ENCODE assay signal across 8 cellular contexts in genomic region chr15:68553994-68554715, GRCh38. TPM values are rescaled to one million over a fixed set of nuclear protein-coding genes. Genes with fewer than 3 reads are reported as not detected.
A peak's percentile ranks its signal among the peaks of the same experiment; 100 is the strongest.
DNase-seq lines count a peak whose midpoint lies in the region; ATAC-seq and TF ChIP-seq lines count a peak whose summit lies in the region.

No MANE protein-coding gene starts in this region.

- no peak overlapping the region for H3K27ac ChIP-seq in RWPE2 (ENCODE audit: poor library complexity, severe bottlenecking)

- no peaks in the 10 kb centered on the region for H3K9me3 ChIP-seq in RWPE2 (ENCODE audit: severe bottlenecking)

- H3K36me3 ChIP-seq in RWPE2 (ENCODE audit: low read depth), result no peaks in the 10 kb centered on the region

- TF ChIP-seq CTCF in RWPE2 (IDR thresholded peaks at IDR 0.05; ENCODE audit: poor library complexity, severe bottlenecking), result peak; percentile 96

- no peak overlapping the region for H3K4me3 ChIP-seq in RWPE2 (ENCODE audit: severe bottlenecking)

- no peaks in the 10 kb centered on the region for H3K27me3 ChIP-seq in RWPE2 (ENCODE audit: insufficient read depth, poor library complexity, severe bottlenecking)

- ATAC-seq in RWPE2 (ENCODE audit: low read depth) (peak; percentile 50), HG03571 (IDR thresholded peaks at IDR 0.05; ENCODE audit: unreplicated experiment) (no peak)

- no peaks in the 10 kb centered on the region for H3K4me1 ChIP-seq in RWPE2 (ENCODE audit: insufficient read depth, poor library complexity, severe bottlenecking)

- DNase-seq in DMS153 (lab: John Stamatoyannopoulos, UW), result peak; percentile 13
- peak; percentile 46 for DNase-seq in LHCN-M2 (ENCODE audit: low read depth)
- peak; percentile 84 for DNase-seq in RWPE2 (ENCODE audit: low spot score)
- peak; percentile 13 for DNase-seq in activated effector memory CD4-positive, alpha-beta T cell treated with Interleukin-2 at 50 U/mL for 16 hours
- peak; percentile 61 for DNase-seq in germinal center (ENCODE audit: low spot score)
- DNase-seq in pons (ENCODE audit: low spot score), result peak; percentile 86
- no peak for DNase-seq in middle frontal gyrus (ENCODE audit: extremely low spot score, low spot score)

RNA-seq across cellular contexts. Expression of gene CORO2B, which starts 24.6 kb away (rescaled TPM):
- total RNA-seq in LHCN-M2 (2014; rRNA removed), result 18.3 and 20.3 TPM in 2 replicates
- 7.8 TPM for polyA plus RNA-seq in LHCN-M2 (2012)
